ENCODE assay signal across 15 cellular contexts in the genomic region with DNA sequence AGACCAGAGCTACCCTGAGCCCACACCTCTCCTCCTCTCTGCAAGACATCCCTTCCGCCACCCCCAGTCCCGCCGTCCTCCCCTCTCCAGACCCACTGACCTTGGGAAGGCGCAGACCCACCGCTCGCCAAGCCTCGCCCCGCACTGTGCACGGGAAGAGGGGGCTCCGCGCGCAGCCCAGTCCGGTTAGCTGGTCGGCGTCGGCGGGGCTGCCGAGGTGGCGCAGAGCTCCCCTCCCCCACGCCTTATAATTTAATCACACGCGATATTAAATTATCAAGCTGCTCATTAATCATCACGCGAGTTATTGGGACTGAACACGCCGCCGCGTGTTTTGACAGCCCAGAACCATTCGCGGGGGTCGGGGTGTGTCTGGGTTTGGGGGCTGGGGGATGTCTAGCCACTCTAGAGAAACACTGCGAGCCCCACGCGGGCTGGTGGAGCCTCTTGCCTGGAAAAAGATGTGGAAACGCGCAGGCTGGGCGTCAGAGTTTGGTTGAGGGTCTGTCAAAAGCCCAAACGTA. TPM values are rescaled to one million over a fixed set of nuclear protein-coding genes. Genes with fewer than 3 reads are reported as not detected.
DNase-seq lines count a peak whose midpoint lies in the region; ATAC-seq, FAIRE-seq and TF ChIP-seq lines count a peak whose summit lies in the region.
"Had no signal": no experiment of that assay in that cellular context is flagged by ENCODE, and none has a peak within 500 bp of the region (broad histone marks: within the 10 kb centered on the region; RNA-seq: fewer than 3 reads in every experiment).

A gene (minus strand): TSS at position 188 of the 524 bp plus-strand sequence.

- H3K4me1 ChIP-seq in NT2/D1 (ENCODE audit: insufficient read depth, insufficient read length) = no peaks in the 10 kb centered on the region
- peaks cover 4 to 35% of the 10 kb centered on the region in 2 donors for H3K4me1 ChIP-seq in gastrocnemius medialis
- peaks cover 5 to 6% of the 10 kb centered on the region in 2 donors for H3K4me1 ChIP-seq in small intestine (ENCODE audit: control insufficient read depth in 2 of 2, insufficient read depth in 1 of 2, low read depth in 1 of 2, low read length in 1 of 2)

- no peak within 1 kb of the TSS for H3K27ac Mint-ChIP-seq in activated CD4-positive, alpha-beta T cell treated with anti-CD3 and anti-CD28 coated beads, Interleukin-2, amount 10 ng/mL, durations not matched to agents 24 days and 14 days
- H3K27ac Mint-ChIP-seq: activated CD4-positive, alpha-beta T cell treated with anti-CD3 and anti-CD28 coated beads for 36 hours had no signal

- ATAC-seq in gastrocnemius medialis = no peak
- no peak for ATAC-seq in activated CD4-positive, CD25-positive, alpha-beta regulatory T cell treated with anti-CD3 and anti-CD28 coated beads, Interleukin-2, amount 50 U/mL, for 24 hours
- ATAC-seq: activated CD4-positive, alpha-beta T cell treated with anti-CD3 and anti-CD28 coated beads for 36 hours; left colon had no signal

- no peak for TF ChIP-seq POLR2A in gastrocnemius medialis (IDR thresholded peaks at IDR 0.05)

- no peak for FAIRE-seq in small intestine (lab: Jason Lieb, UNC)

- no peak for DNase-seq in activated CD4-positive, alpha-beta T cell treated with anti-CD3 and anti-CD28 coated beads, Interleukin-2, amount 10 ng/mL, durations not matched to agents 24 days and 14 days
- DNase-seq in activated CD4-positive, alpha-beta T cell treated with anti-CD3 and anti-CD28 coated beads, Interleukin-2, amount 50 U/mL, for 1 hour = no peak
- no peak for DNase-seq in NT2/D1 (ENCODE audit: low read depth, low spot score)
- DNase-seq in gastrocnemius medialis = no peak
- no peak for DNase-seq in DMS79 (lab: John Stamatoyannopoulos, UW)
- no peak for DNase-seq in small intestine
- DNase-seq: ACHN; activated naive CD4-positive, alpha-beta T cell; NCI-H446 treated with DMSO at 0.1 percent for 48 hours had no signal

- in situ Hi-C loops in gastrocnemius medialis (cut with MboI; ENCODE audit: low sequenced_read_pairs in 4 of 4) = no loop called here

- H3K27ac ChIP-seq in gastrocnemius medialis = no peak within 1 kb of the TSS
- no peak within 1 kb of the TSS for H3K27ac ChIP-seq in small intestine (ENCODE audit: low read depth in 1 of 2, low read length in 1 of 2)
- H3K27ac ChIP-seq: neutrophil, vagina had no signal

- H3K9me3 Mint-ChIP-seq in activated CD4-positive, alpha-beta T cell treated with anti-CD3 and anti-CD28 coated beads, Interleukin-2, amount 10 ng/mL, durations not matched to agents 24 days and 14 days = peaks cover 4% of the 10 kb centered on the region

- peak within 1 kb of the TSS; percentile 40 for H3K4me3 Mint-ChIP-seq in activated CD4-positive, alpha-beta T cell treated with anti-CD3 and anti-CD28 coated beads, Interleukin-2, amount 10 ng/mL, durations not matched to agents 24 days and 14 days
- H3K4me3 Mint-ChIP-seq: activated CD4-positive, alpha-beta T cell treated with anti-CD3 and anti-CD28 coated beads for 36 hours had no signal

- no peaks in the 10 kb centered on the region for H3K36me3 Mint-ChIP-seq in activated CD4-positive, alpha-beta T cell treated with anti-CD3 and anti-CD28 coated beads, Interleukin-2, amount 10 ng/mL, durations not matched to agents 24 days and 14 days (ENCODE audit: low read depth)

- intact Hi-C loops in activated CD4-positive, alpha-beta T cell treated with anti-CD3 and anti-CD28 coated beads, Interleukin-2, amount 10 ng/mL, durations not matched to agents 24 days and 14 days (cut with micrococcal nuclease) = loop anchor here (10.0 kb wide), 1 partner anchor 129 kb away; no protein-coding TSS in a partner anchor
- intact Hi-C loops in gastrocnemius medialis (cut with DNase I; ENCODE audit: low total_unique reads) = loop anchor here (10.0 kb wide), 1 partner anchor 399 kb away; no protein-coding TSS in a partner anchor

- no peaks in the 10 kb centered on the region for H3K9me3 ChIP-seq in NT2/D1 (ENCODE audit: insufficient read depth, low read length)
- H3K9me3 ChIP-seq in gastrocnemius medialis = no peaks in the 10 kb centered on the region
- H3K9me3 ChIP-seq in small intestine (ENCODE audit: control insufficient read depth, low read depth) = no peaks in the 10 kb centered on the region
- H3K9me3 ChIP-seq: neutrophil, vagina had no signal

- H3K27me3 ChIP-seq in NT2/D1 (ENCODE audit: insufficient read depth, insufficient read length) = peaks cover 78% of the 10 kb centered on the region
- H3K27me3 ChIP-seq in gastrocnemius medialis = peaks cover 64 to 77% (median 71%) of the 10 kb centered on the region in 3 donors
- H3K27me3 ChIP-seq in small intestine (ENCODE audit: control insufficient read depth in 2 of 2, insufficient read depth in 2 of 2, low read length in 2 of 2) = peaks cover 13 to 55% of the 10 kb centered on the region in 2 donors

- H3K4me3 ChIP-seq in NT2/D1 (ENCODE audit: insufficient read length, low read depth) = peak within 1 kb of the TSS; percentile 35
- peak within 1 kb of the TSS; percentile 44 for H3K4me3 ChIP-seq in iPS-11a (ENCODE audit: low read depth, low read length)
- peak within 1 kb of the TSS; percentile 27 to 58 (median 39) for H3K4me3 ChIP-seq in gastrocnemius medialis
- H3K4me3 ChIP-seq in small intestine (ENCODE audit: low read depth in 1 of 2, low read length in 2 of 2) = peak within 1 kb of the TSS in 1 of 2 donors; percentile 17

- no peak for TF ChIP-seq CTCF in gastrocnemius medialis (IDR thresholded peaks at IDR 0.05 in 4 of 5, conservative IDR thresholded peaks at IDR 0.05 in 1 of 5)

- peaks cover 78% of the 10 kb centered on the region for H3K27me3 Mint-ChIP-seq in activated CD4-positive, alpha-beta T cell treated with anti-CD3 and anti-CD28 coated beads, Interleukin-2, amount 10 ng/mL, durations not matched to agents 24 days and 14 days

- H3K36me3 ChIP-seq in NT2/D1 (ENCODE audit: insufficient read depth, insufficient read length, low read length) (no peaks in the 10 kb centered on the region), gastrocnemius medialis (no peaks in the 10 kb centered on the region), small intestine (ENCODE audit: control insufficient read depth in 2 of 2, insufficient read depth in 2 of 2, low read length in 2 of 2) (no peaks in the 10 kb centered on the region)
- H3K36me3 ChIP-seq: neutrophil, vagina had no signal

- WGBS in small intestine, 3 donors = 6 to 12% (median 9%) methylated on average over 37 to 38 of the region's 38 CpGs

- H3K9ac ChIP-seq in NT2/D1 (ENCODE audit: insufficient read length, low read depth) = peak within 1 kb of the TSS; percentile 56

- H3K4me1 Mint-ChIP-seq in activated CD4-positive, alpha-beta T cell treated with anti-CD3 and anti-CD28 coated beads, Interleukin-2, amount 10 ng/mL, durations not matched to agents 24 days and 14 days = peaks cover 20% of the 10 kb centered on the region

RNA-seq across cellular contexts. Expression of the gene that starts here (rescaled TPM):
- not detected in 2 replicates for total RNA-seq in activated CD4-positive, alpha-beta T cell treated with anti-CD3 and anti-CD28 coated beads, Interleukin-2, amount 10 ng/mL, durations not matched to agents 24 days and 14 days
- total RNA-seq in gastrocnemius medialis = not detected
- polyA plus RNA-seq in small intestine = not detected
- total RNA-seq: activated CD4-positive, alpha-beta T cell treated with anti-CD3 and anti-CD28 coated beads for 36 hours; left colon; vagina had no signal
